Comparison of ENCODE assay signal across 8 cellular contexts in the genomic region with DNA sequence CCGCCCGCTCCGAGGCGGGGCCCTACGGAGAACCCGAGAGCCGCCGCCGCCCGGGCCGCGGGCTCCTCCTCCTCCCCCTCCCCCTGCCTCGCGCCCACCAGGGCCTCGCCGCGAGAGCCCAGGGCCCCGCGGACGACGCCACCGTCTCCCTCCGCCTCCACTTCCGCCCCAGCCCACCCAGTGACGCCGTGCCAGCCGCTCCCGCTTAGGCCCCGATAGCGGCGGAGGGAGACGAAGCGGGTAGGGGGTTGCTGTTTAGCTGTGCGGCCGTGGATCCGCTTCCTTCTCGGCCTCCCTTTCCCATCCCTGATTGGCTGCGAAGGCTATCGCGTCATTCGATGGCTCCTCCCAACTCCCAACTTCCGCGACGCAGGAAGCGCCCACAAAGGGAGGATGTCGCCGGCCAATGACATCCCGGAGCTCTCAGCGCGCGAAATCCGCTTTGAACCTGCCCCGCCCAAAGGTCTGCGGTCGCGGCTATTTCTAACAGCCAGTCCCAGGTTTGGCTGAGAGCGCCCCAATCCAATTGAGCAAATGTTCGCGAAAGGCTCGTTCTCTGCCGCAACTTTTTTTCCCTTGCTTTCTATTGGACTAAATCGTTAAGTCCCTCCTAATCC. TPM values are rescaled to one million over a fixed set of nuclear protein-coding genes. Genes with fewer than 3 reads are reported as not detected.
DNase-seq lines count a peak whose midpoint lies in the region; ATAC-seq and TF ChIP-seq lines count a peak whose summit lies in the region.

A gene (minus strand): TSS at position 277 of the 617 bp plus-strand sequence. CDS start 304 bp downstream, outside the sequence.

- DNase-seq in GM23338 (ENCODE audit: low spot score), result peak; percentile 98
- DNase-seq in LHCN-M2 (ENCODE audit: low read depth), result peak; percentile 99
- peak; percentile 98 for DNase-seq in RPMI8226
- peak; percentile 88 to 96 for DNase-seq in activated T-helper 1 cell treated with anti-CD3 and anti-CD28 coated beads, Interleukin-2, amount 50 U/mL, for 16 hours (ENCODE audit: low read depth in 1 of 2, low spot score in 1 of 2)
- peak; percentile 98 for DNase-seq in fibroblast of gingiva (ENCODE audit: low read depth)
- peak; percentile 98 for DNase-seq in naive B cell

- H3K27ac Mint-ChIP-seq in GM23338 (peak within 1 kb of the TSS; percentile 100), naive B cell (peak within 1 kb of the TSS; percentile 100)
- peak within 1 kb of the TSS; percentile 97 for H3K27ac Mint-ChIP-seq in stimulated activated memory B cell treated with anti-CD40 and anti-IgM and Interleukin-4, amounts not matched to agents 10 μg/mL and 1 μg/mL and 100 μg/mL, for 72 hours

- H3F3A ChIP-seq in DOHH2 (ENCODE audit: control insufficient read depth, insufficient read depth) (no peaks in the 10 kb centered on the region; the same call in 1 of the 2 replicates), GM23338 (replicated peaks; ENCODE audit: low read depth) (0 out of 2 replicates have a peak, but pooled peaks cover 5% of the 10 kb centered on the region)

- H3K27ac ChIP-seq in DOHH2 (ENCODE audit: low read depth, low read length) (peak within 1 kb of the TSS; percentile 93), GM23338 (ENCODE audit: low read depth) (peak within 1 kb of the TSS; percentile 98)

- H3K9me2 ChIP-seq in DOHH2 (replicated peaks; ENCODE audit: control insufficient read depth, low read length) (no peaks in the 10 kb centered on the region), GM23338 (ENCODE audit: insufficient read depth) (no peaks in the 10 kb centered on the region)

- peak; percentile 80 for ATAC-seq in GM23338
- ATAC-seq in naive B cell (ENCODE audit: low read depth in 2 of 2), result peak; percentile 68 to 70
- peak; percentile 91 for ATAC-seq in stimulated activated memory B cell treated with anti-CD40 and anti-IgM and Interleukin-4, amounts not matched to agents 10 μg/mL and 1 μg/mL and 100 μg/mL, for 72 hours

- H2AFZ ChIP-seq in GM23338, result peak within 1 kb of the TSS; percentile 63

- H3K4me3 Mint-ChIP-seq in GM23338 (peak within 1 kb of the TSS; percentile 98), naive B cell (peak within 1 kb of the TSS; percentile 97 to 100 (median 100))
- H3K4me3 Mint-ChIP-seq in stimulated activated memory B cell treated with anti-CD40 and anti-IgM and Interleukin-4, amounts not matched to agents 10 μg/mL and 1 μg/mL and 100 μg/mL, for 72 hours, result peak within 1 kb of the TSS; percentile 90

- H3K27me3 Mint-ChIP-seq in GM23338 (ENCODE audit: insufficient read depth, low read depth, poor library complexity), result peaks cover 8% of the 10 kb centered on the region
- H3K27me3 Mint-ChIP-seq in naive B cell, result no peaks in the 10 kb centered on the region
- no peaks in the 10 kb centered on the region for H3K27me3 Mint-ChIP-seq in stimulated activated memory B cell treated with anti-CD40 and anti-IgM and Interleukin-4, amounts not matched to agents 10 μg/mL and 1 μg/mL and 100 μg/mL, for 72 hours

- TF ChIP-seq CTCF in DOHH2 (IDR thresholded peaks at IDR 0.05; ENCODE audit: low read depth, low read length, poor library complexity, severe bottlenecking) (no peak), GM23338 (conservative IDR thresholded peaks at IDR 0.05; ENCODE audit: low read depth in 2 of 2) (no peak)

- H3K9me3 ChIP-seq in DOHH2 (ENCODE audit: control insufficient read depth, insufficient read depth, low read length), result no peaks in the 10 kb centered on the region

- peaks cover 89% of the 10 kb centered on the region for H3K79me2 ChIP-seq in DOHH2 (ENCODE audit: control insufficient read depth, low read length)
- H3K79me2 ChIP-seq in GM23338 (replicated peaks; ENCODE audit: insufficient read depth), result peaks cover 59% of the 10 kb centered on the region

- no peaks in the 10 kb centered on the region for H3K27me3 ChIP-seq in DOHH2 (ENCODE audit: control insufficient read depth, low read length)
- H3K27me3 ChIP-seq in GM23338 (ENCODE audit: insufficient read depth), result no peaks in the 10 kb centered on the region

- H3K4me1 Mint-ChIP-seq in GM23338, result peaks cover 34% of the 10 kb centered on the region
- peaks cover 26 to 52% (median 42%) of the 10 kb centered on the region in 3 donors for H3K4me1 Mint-ChIP-seq in naive B cell
- H3K4me1 Mint-ChIP-seq in stimulated activated memory B cell treated with anti-CD40 and anti-IgM and Interleukin-4, amounts not matched to agents 10 μg/mL and 1 μg/mL and 100 μg/mL, for 72 hours, result peaks cover 35% of the 10 kb centered on the region

- H3K36me3 ChIP-seq in DOHH2 (ENCODE audit: control insufficient read depth, low read length), result peaks cover 77% of the 10 kb centered on the region
- H3K36me3 ChIP-seq in GM23338 (ENCODE audit: insufficient read depth), result peaks cover 12% of the 10 kb centered on the region

- H3K4me2 ChIP-seq in DOHH2 (ENCODE audit: low read length), result peak within 1 kb of the TSS; percentile 89
- peak within 1 kb of the TSS; percentile 94 for H3K4me2 ChIP-seq in GM23338

- 0 out of 3 replicates have a peak, but pooled peaks cover 4% of the 10 kb centered on the region for H3K9me3 Mint-ChIP-seq in GM23338
- no peaks in the 10 kb centered on the region for H3K9me3 Mint-ChIP-seq in naive B cell
- H3K9me3 Mint-ChIP-seq in stimulated activated memory B cell treated with anti-CD40 and anti-IgM and Interleukin-4, amounts not matched to agents 10 μg/mL and 1 μg/mL and 100 μg/mL, for 72 hours, result no peaks in the 10 kb centered on the region

- H3K4me1 ChIP-seq in DOHH2 (ENCODE audit: control insufficient read depth, low read length) (peaks cover 50% of the 10 kb centered on the region), GM23338 (ENCODE audit: insufficient read depth) (peaks cover 17% of the 10 kb centered on the region)

- H3K4me3 ChIP-seq in DOHH2 (ENCODE audit: low read length) (peak within 1 kb of the TSS; percentile 88), GM23338 (peak within 1 kb of the TSS; percentile 92)

- H4K20me1 ChIP-seq in DOHH2 (ENCODE audit: control insufficient read depth, insufficient read depth, low read depth, low read length) (peaks cover 17% of the 10 kb centered on the region; the same call in 1 of the 2 replicates), GM23338 (replicated peaks; ENCODE audit: insufficient read depth) (peaks cover 19% of the 10 kb centered on the region; the same call in 1 of the 2 replicates)

- H3K36me3 Mint-ChIP-seq in GM23338 (ENCODE audit: low read depth) (peaks cover 36% of the 10 kb centered on the region), naive B cell (peaks cover 0 to 10% of the 10 kb centered on the region in 2 donors)
- H3K36me3 Mint-ChIP-seq in stimulated activated memory B cell treated with anti-CD40 and anti-IgM and Interleukin-4, amounts not matched to agents 10 μg/mL and 1 μg/mL and 100 μg/mL, for 72 hours, result peaks cover 25% of the 10 kb centered on the region

TF ChIP-seq in GM23338, 12 proteins besides CTCF, POLR2A, EP300 and RAD21 (continues in another document):
- TF ChIP-seq EZH2 (IDR thresholded peaks at IDR 0.05; ENCODE audit: low read depth, unreplicated experiment) (no peak), ZNF331 (CRISPR knock-in tag; IDR thresholded peaks at IDR 0.05; ENCODE audit: low read depth) (no peak), NANOG (IDR thresholded peaks at IDR 0.05; ENCODE audit: borderline replicate concordance) (no peak), ZNF114 (CRISPR knock-in tag; IDR thresholded peaks at IDR 0.05) (no peak), CREB1 (CRISPR knock-in tag; IDR thresholded peaks at IDR 0.05; ENCODE audit: low read depth) (peak; percentile 95), STAT1 (IDR thresholded peaks at IDR 0.05; ENCODE audit: unreplicated experiment) (no peak), EZH2phosphoT487 (IDR thresholded peaks at IDR 0.05; ENCODE audit: unreplicated experiment) (no peak), POLR2AphosphoS5 (IDR thresholded peaks at IDR 0.05; ENCODE audit: low read depth) (peak; percentile 87), JUNB (IDR thresholded peaks at IDR 0.05; ENCODE audit: unreplicated experiment) (no peak)
- TF ChIP-seq, protein P1, sequence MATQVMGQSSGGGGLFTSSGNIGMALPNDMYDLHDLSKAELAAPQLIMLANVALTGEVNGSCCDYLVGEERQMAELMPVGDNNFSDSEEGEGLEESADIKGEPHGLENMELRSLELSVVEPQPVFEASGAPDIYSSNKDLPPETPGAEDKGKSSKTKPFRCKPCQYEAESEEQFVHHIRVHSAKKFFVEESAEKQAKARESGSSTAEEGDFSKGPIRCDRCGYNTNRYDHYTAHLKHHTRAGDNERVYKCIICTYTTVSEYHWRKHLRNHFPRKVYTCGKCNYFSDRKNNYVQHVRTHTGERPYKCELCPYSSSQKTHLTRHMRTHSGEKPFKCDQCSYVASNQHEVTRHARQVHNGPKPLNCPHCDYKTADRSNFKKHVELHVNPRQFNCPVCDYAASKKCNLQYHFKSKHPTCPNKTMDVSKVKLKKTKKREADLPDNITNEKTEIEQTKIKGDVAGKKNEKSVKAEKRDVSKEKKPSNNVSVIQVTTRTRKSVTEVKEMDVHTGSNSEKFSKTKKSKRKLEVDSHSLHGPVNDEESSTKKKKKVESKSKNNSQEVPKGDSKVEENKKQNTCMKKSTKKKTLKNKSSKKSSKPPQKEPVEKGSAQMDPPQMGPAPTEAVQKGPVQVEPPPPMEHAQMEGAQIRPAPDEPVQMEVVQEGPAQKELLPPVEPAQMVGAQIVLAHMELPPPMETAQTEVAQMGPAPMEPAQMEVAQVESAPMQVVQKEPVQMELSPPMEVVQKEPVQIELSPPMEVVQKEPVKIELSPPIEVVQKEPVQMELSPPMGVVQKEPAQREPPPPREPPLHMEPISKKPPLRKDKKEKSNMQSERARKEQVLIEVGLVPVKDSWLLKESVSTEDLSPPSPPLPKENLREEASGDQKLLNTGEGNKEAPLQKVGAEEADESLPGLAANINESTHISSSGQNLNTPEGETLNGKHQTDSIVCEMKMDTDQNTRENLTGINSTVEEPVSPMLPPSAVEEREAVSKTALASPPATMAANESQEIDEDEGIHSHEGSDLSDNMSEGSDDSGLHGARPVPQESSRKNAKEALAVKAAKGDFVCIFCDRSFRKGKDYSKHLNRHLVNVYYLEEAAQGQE (IDR thresholded peaks at IDR 0.05; ENCODE audit: unreplicated experiment), result no peak
- TF ChIP-seq, protein P2, sequence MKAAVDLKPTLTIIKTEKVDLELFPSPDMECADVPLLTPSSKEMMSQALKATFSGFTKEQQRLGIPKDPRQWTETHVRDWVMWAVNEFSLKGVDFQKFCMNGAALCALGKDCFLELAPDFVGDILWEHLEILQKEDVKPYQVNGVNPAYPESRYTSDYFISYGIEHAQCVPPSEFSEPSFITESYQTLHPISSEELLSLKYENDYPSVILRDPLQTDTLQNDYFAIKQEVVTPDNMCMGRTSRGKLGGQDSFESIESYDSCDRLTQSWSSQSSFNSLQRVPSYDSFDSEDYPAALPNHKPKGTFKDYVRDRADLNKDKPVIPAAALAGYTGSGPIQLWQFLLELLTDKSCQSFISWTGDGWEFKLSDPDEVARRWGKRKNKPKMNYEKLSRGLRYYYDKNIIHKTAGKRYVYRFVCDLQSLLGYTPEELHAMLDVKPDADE (IDR thresholded peaks at IDR 0.05), result peak; percentile 70

RNA-seq across cellular contexts. Expression of the gene that starts here (rescaled TPM):
- total RNA-seq in GM23338 (2014; rRNA removed; shearing (Covaris generic)), result 37.9 and 41.7 TPM in 2 replicates
- polyA plus RNA-seq in GM23338 (2016; fragmentation: Nextera tagmentation; extraction: Ambion mirVana) (15.6 and 21.1 TPM in 2 replicates), naive B cell (ENCODE audit: low read depth in 6 of 6) (10 to 100 TPM; 17.3 to 25.9 (median 22.1) TPM)
- 16.4 and 22.0 TPM in 2 replicates for total RNA-seq in LHCN-M2 (2014; rRNA removed)
- 2.7 TPM for polyA plus RNA-seq in LHCN-M2 (2012)

Comparison
In these comparisons a context has a peak if more than half of its experiments do, and no peak if none do; other contexts are left out.
1. Peak in every context shown above with its lines: DNase-seq, ATAC-seq, H3K4me3 ChIP-seq and H3K27ac ChIP-seq.